14 cellular contexts compared by ENCODE assay signal in the genomic region with DNA sequence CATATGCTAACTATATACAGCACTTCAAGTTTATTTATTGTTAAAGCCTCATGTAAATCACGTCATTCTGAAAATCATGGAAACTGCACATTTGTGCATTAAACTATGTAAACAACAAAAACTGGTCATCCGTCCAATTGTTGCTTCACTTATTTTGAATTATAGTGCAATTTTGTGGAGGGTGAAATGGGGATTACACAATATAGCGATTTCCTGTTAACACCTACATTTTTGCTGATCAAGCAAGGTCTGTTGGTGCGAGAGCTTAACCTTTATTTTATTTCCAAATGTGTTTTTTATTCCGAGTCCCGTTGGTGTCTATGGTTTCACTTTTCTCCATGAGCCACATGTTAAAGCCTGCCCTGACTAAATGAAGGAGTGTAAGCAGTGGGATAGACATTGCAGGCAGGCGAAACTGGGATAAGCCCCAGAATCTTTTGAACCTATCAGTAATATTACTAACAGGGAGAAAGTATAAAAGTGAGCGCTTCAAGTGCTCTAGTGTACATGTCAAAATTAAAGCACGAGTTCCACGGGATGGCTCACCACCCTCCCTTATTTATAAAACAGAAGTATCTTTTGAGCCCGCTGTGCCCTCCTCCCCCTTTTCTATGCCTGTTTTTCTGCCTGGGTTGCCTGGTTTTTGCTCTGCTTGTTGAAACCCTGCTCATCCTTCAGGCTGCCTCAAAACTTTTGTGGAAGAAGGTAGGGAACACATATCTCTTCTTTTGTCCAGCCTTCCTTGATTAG.
DNase-seq lines count a peak whose midpoint lies in the region; ATAC-seq, FAIRE-seq and TF ChIP-seq lines count a peak whose summit lies in the region.
"Had no signal": no experiment of that assay in that cellular context is flagged by ENCODE, and none has a peak within 500 bp of the region (broad histone marks: within the 10 kb centered on the region; RNA-seq: fewer than 3 reads in every experiment).

No MANE protein-coding gene starts in this region.

- peak; percentile 53 for DNase-seq in GM23248
- peak; percentile 53 for DNase-seq in mammary epithelial cell
- no peak for DNase-seq in keratinocyte (ENCODE audit: low read depth, low spot score)
- DNase-seq in effector memory CD8-positive, alpha-beta T cell = no peak
- DNase-seq in progenitor cell of endocrine pancreas (ENCODE audit: low spot score, unreplicated experiment) = no peak
- no peak for DNase-seq in COR-L47 (lab: John Stamatoyannopoulos, UW)
- DNase-seq in activated T-helper 1 cell treated with anti-CD3 and anti-CD28 coated beads, Interleukin-12 subunit alpha, Interleukin-12 subunit beta, Interleukin-2, Interleukin-4 antibody, amounts not matched to agents 30 ng/mL and 10 ng/mL and 1 ng/mL, durations not matched to agents 14 hours and 24 hours and 36 hours (ENCODE audit: low spot score) = no peak
- DNase-seq: activated CD4-positive, alpha-beta T cell treated with anti-CD3 and anti-CD28 coated beads, Interleukin-2, amount 50 U/mL, for 4 hours; activated naive CD4-positive, alpha-beta T cell treated with anti-CD3 and anti-CD28 coated beads, Interleukin-2, amount 10 ng/mL, durations not matched to agents 7 days and 5 days; cortex of kidney; mucosa of descending colon; NCI-H2029; OCI-M1 had no signal

- in situ Hi-C loops in GM23248 (cut with MboI) = no loop called here
- in situ Hi-C loops in mammary epithelial cell (cut with MboI; ENCODE audit: low sequenced_read_pairs in 2 of 2) = no loop called here

- FAIRE-seq in keratinocyte (lab: Jason Lieb, UNC) = peak; percentile 64

- no TSS peak for BruUV-seq in mammary epithelial cell (replicated peaks; lab: Mats Ljungman, UMichigan)

- dilution Hi-C loops in mammary epithelial cell (cut with HindIII; ENCODE audit: low sequenced_read_pairs) = no loop called here
- dilution Hi-C loops in keratinocyte (cut with MboI; ENCODE audit: extremely low pct_ligation_motif_present, low sequenced_read_pairs) = no loop called here

- peaks cover 5% of the 10 kb centered on the region for H3K4me1 ChIP-seq in GM23248 (ENCODE audit: insufficient read depth)
- no peaks in the 10 kb centered on the region for H3K4me1 ChIP-seq in mammary epithelial cell (ENCODE audit: insufficient read depth, low read length)
- H3K4me1 ChIP-seq in keratinocyte (ENCODE audit: control insufficient read depth, extremely low read depth, insufficient read depth, low read length) = peaks cover 14% of the 10 kb centered on the region
- H3K4me1 ChIP-seq in skeletal muscle tissue (ENCODE audit: control insufficient read depth in 3 of 3, insufficient read depth in 3 of 3, low read length in 3 of 3) = peaks cover 8 to 13% (median 9%) of the 10 kb centered on the region in 3 donors

- no peaks in the 10 kb centered on the region for H3K79me2 ChIP-seq in GM23248 (ENCODE audit: insufficient read depth)
- H3K79me2 ChIP-seq in mammary epithelial cell (ENCODE audit: insufficient read depth, low read length) = no peaks in the 10 kb centered on the region
- peaks cover 5% of the 10 kb centered on the region for H3K79me2 ChIP-seq in keratinocyte (ENCODE audit: control insufficient read depth, insufficient read depth, low read length)

- H3K4me3 ChIP-seq in GM23248 (peak overlapping the region; percentile 76), mammary epithelial cell (replicated peaks in 1 of 3; ENCODE audit: insufficient read depth in 1 of 3, low read depth in 2 of 3, low read length in 3 of 3) (peak overlapping the region; percentile 30 to 37 (median 32)), keratinocyte (ENCODE audit: control insufficient read depth in 2 of 3, extremely low read depth in 1 of 3, insufficient read depth in 2 of 3, low read depth in 1 of 3, low read length in 3 of 3) (peak overlapping the region; percentile 13 to 79 (median 66)), skeletal muscle tissue (ENCODE audit: low read length in 3 of 3) (peak overlapping the region; percentile 32 to 66 (median 52))
- H3K4me3 ChIP-seq: mucosa of descending colon had no signal

- TF ChIP-seq CTCF in mammary epithelial cell (conservative IDR thresholded peaks at IDR 0.05 in 1 of 2, IDR thresholded peaks at IDR 0.05 in 1 of 2; ENCODE audit: extremely low read depth in 1 of 2, insufficient read depth in 1 of 2, low read depth in 1 of 2, low read length in 2 of 2) (no peak), keratinocyte (optimal IDR thresholded peaks at IDR 0.05 in 1 of 3, IDR thresholded peaks at IDR 0.05 in 1 of 3, conservative IDR thresholded peaks at IDR 0.05 in 1 of 3; ENCODE audit: extremely low read depth in 1 of 3, insufficient read depth in 2 of 3, low read length in 3 of 3) (no peak), progenitor cell of endocrine pancreas (IDR thresholded peaks at IDR 0.05; ENCODE audit: unreplicated experiment) (no peak)

- H3K4me1 Mint-ChIP-seq in effector memory CD8-positive, alpha-beta T cell (ENCODE audit: low read depth in 2 of 2) = no peaks in the 10 kb centered on the region
- peaks cover 4% of the 10 kb centered on the region for H3K4me1 Mint-ChIP-seq in progenitor cell of endocrine pancreas (ENCODE audit: low read depth)
- H3K4me1 Mint-ChIP-seq in activated T-helper 1 cell treated with anti-CD3 and anti-CD28 coated beads, Interleukin-12 subunit alpha, Interleukin-12 subunit beta, Interleukin-2, Interleukin-4 antibody, amounts not matched to agents 30 ng/mL and 10 ng/mL and 1 ng/mL, durations not matched to agents 14 hours and 24 hours and 36 hours (ENCODE audit: low read depth) = no peaks in the 10 kb centered on the region
- H3K4me1 Mint-ChIP-seq: activated naive CD4-positive, alpha-beta T cell treated with anti-CD3 and anti-CD28 coated beads, Interleukin-2, amount 10 ng/mL, durations not matched to agents 7 days and 5 days had no signal

- intact Hi-C loops in mammary epithelial cell (cut with micrococcal nuclease) = loop anchor here (5.0 to 10.0 kb wide), 2 partner anchors 134 to 252 kb away; no protein-coding TSS in a partner anchor
- intact Hi-C loops in activated T-helper 1 cell treated with anti-CD3 and anti-CD28 coated beads, Interleukin-12 subunit alpha, Interleukin-12 subunit beta, Interleukin-2, Interleukin-4 antibody, amounts not matched to agents 30 ng/mL and 10 ng/mL and 1 ng/mL, durations not matched to agents 14 hours and 24 hours and 36 hours (cut with micrococcal nuclease) = loop anchor here (5.0 kb wide), 1 partner anchor 249 kb away; no protein-coding TSS in a partner anchor

- no peaks in the 10 kb centered on the region for H4K20me1 ChIP-seq in GM23248 (ENCODE audit: insufficient read depth)
- H4K20me1 ChIP-seq in mammary epithelial cell (ENCODE audit: insufficient read depth, low read length) = no peaks in the 10 kb centered on the region
- no peaks in the 10 kb centered on the region for H4K20me1 ChIP-seq in keratinocyte (ENCODE audit: control insufficient read depth, extremely low read depth, insufficient read depth, low read length)

- H3K9me3 ChIP-seq in GM23248 (ENCODE audit: low read depth) (no peaks in the 10 kb centered on the region), mammary epithelial cell (replicated peaks; ENCODE audit: insufficient read depth, low read length) (no peaks in the 10 kb centered on the region), keratinocyte (ENCODE audit: control insufficient read depth, low read depth, low read length) (no peaks in the 10 kb centered on the region), skeletal muscle tissue (ENCODE audit: control insufficient read depth in 3 of 3, low read length in 3 of 3) (no peaks in the 10 kb centered on the region)
- H3K9me3 ChIP-seq: mucosa of descending colon had no signal

- H3K4me2 ChIP-seq in GM23248 (ENCODE audit: unreplicated experiment) = peak overlapping the region; percentile 98
- H3K4me2 ChIP-seq in mammary epithelial cell (ENCODE audit: insufficient read depth, low read depth, low read length) = peak overlapping the region; percentile 88
- H3K4me2 ChIP-seq in keratinocyte (ENCODE audit: control insufficient read depth, extremely low read depth, insufficient read depth, low read depth, low read length) = peak overlapping the region; percentile 99

- H3K27ac Mint-ChIP-seq in effector memory CD8-positive, alpha-beta T cell = no peak overlapping the region
- no peak overlapping the region for H3K27ac Mint-ChIP-seq in progenitor cell of endocrine pancreas
- no peak overlapping the region for H3K27ac Mint-ChIP-seq in activated T-helper 1 cell treated with anti-CD3 and anti-CD28 coated beads, Interleukin-12 subunit alpha, Interleukin-12 subunit beta, Interleukin-2, Interleukin-4 antibody, amounts not matched to agents 30 ng/mL and 10 ng/mL and 1 ng/mL, durations not matched to agents 14 hours and 24 hours and 36 hours
- H3K27ac Mint-ChIP-seq: activated naive CD4-positive, alpha-beta T cell treated with anti-CD3 and anti-CD28 coated beads, Interleukin-2, amount 10 ng/mL, durations not matched to agents 7 days and 5 days had no signal

- CTCF ChIA-PET in mammary epithelial cell (lab: Charles Lee; ENCODE audit: low non-redundant PET) = no interaction called here

- WGBS in GM23248 (ENCODE audit: low coverage in 1 of 2, low lambda C conversion rate in 2 of 2, missing lambda C conversion rate in 2 of 2), 2 experiments = 5 to 8% methylated on average over 11 of the region's 11 CpGs
- 7% methylated on average over 11 of the region's 11 CpGs for WGBS in mammary epithelial cell (ENCODE audit: low coverage, missing lambda C conversion rate)

- H3K9me3 Mint-ChIP-seq in effector memory CD8-positive, alpha-beta T cell = no peaks in the 10 kb centered on the region
- no peaks in the 10 kb centered on the region for H3K9me3 Mint-ChIP-seq in progenitor cell of endocrine pancreas (ENCODE audit: low read depth)
- no peaks in the 10 kb centered on the region for H3K9me3 Mint-ChIP-seq in activated T-helper 1 cell treated with anti-CD3 and anti-CD28 coated beads, Interleukin-12 subunit alpha, Interleukin-12 subunit beta, Interleukin-2, Interleukin-4 antibody, amounts not matched to agents 30 ng/mL and 10 ng/mL and 1 ng/mL, durations not matched to agents 14 hours and 24 hours and 36 hours
- H3K9me3 Mint-ChIP-seq: activated naive CD4-positive, alpha-beta T cell treated with anti-CD3 and anti-CD28 coated beads, Interleukin-2, amount 10 ng/mL, durations not matched to agents 7 days and 5 days had no signal

- H2AFZ ChIP-seq in GM23248 = peak overlapping the region; percentile 92
- H2AFZ ChIP-seq in mammary epithelial cell (ENCODE audit: low read depth, low read length) = peak overlapping the region; percentile 60
- peak overlapping the region; percentile 85 for H2AFZ ChIP-seq in keratinocyte (ENCODE audit: control insufficient read depth, low read length)

- no peaks in the 10 kb centered on the region for H3K9me2 ChIP-seq in GM23248 (ENCODE audit: insufficient read depth)

- no peak overlapping the region for H3K4me3 Mint-ChIP-seq in effector memory CD8-positive, alpha-beta T cell
- H3K4me3 Mint-ChIP-seq in progenitor cell of endocrine pancreas (ENCODE audit: low read depth) = no peak overlapping the region
- H3K4me3 Mint-ChIP-seq in activated T-helper 1 cell treated with anti-CD3 and anti-CD28 coated beads, Interleukin-12 subunit alpha, Interleukin-12 subunit beta, Interleukin-2, Interleukin-4 antibody, amounts not matched to agents 30 ng/mL and 10 ng/mL and 1 ng/mL, durations not matched to agents 14 hours and 24 hours and 36 hours = no peak overlapping the region
- H3K4me3 Mint-ChIP-seq: activated naive CD4-positive, alpha-beta T cell treated with anti-CD3 and anti-CD28 coated beads, Interleukin-2, amount 10 ng/mL, durations not matched to agents 7 days and 5 days had no signal

- H3K9ac ChIP-seq in GM23248 (peak overlapping the region; percentile 74), mammary epithelial cell (ENCODE audit: insufficient read depth, low read length) (peak overlapping the region; percentile 39), keratinocyte (ENCODE audit: control insufficient read depth, extremely low read depth, insufficient read depth, low read length) (peak overlapping the region; percentile 79), skeletal muscle tissue (ENCODE audit: low read depth in 1 of 3, low read length in 3 of 3) (peak overlapping the region; percentile 55 to 71 (median 63))

- no peaks in the 10 kb centered on the region for H3K27me3 Mint-ChIP-seq in effector memory CD8-positive, alpha-beta T cell
- H3K27me3 Mint-ChIP-seq in progenitor cell of endocrine pancreas = peaks cover 44% of the 10 kb centered on the region
- H3K27me3 Mint-ChIP-seq in activated T-helper 1 cell treated with anti-CD3 and anti-CD28 coated beads, Interleukin-12 subunit alpha, Interleukin-12 subunit beta, Interleukin-2, Interleukin-4 antibody, amounts not matched to agents 30 ng/mL and 10 ng/mL and 1 ng/mL, durations not matched to agents 14 hours and 24 hours and 36 hours (ENCODE audit: insufficient read depth) = peaks cover 17% of the 10 kb centered on the region

- H3F3A ChIP-seq in GM23248 (ENCODE audit: insufficient read depth) = no peaks in the 10 kb centered on the region

- H3K27ac ChIP-seq in GM23248 (peak overlapping the region; percentile 16), mammary epithelial cell (ENCODE audit: insufficient read depth, low read depth, low read length) (peak overlapping the region; percentile 26), keratinocyte (ENCODE audit: control insufficient read depth, insufficient read depth, low read length) (peak overlapping the region; percentile 82), skeletal muscle tissue (ENCODE audit: low read depth, low read length) (peak overlapping the region; percentile 63)

- no peaks in the 10 kb centered on the region for H3K9me1 ChIP-seq in keratinocyte (ENCODE audit: control insufficient read depth, extremely low read depth, insufficient read depth, low read length)

- H3K36me3 Mint-ChIP-seq in effector memory CD8-positive, alpha-beta T cell (ENCODE audit: insufficient read depth) = no peaks in the 10 kb centered on the region
- no peaks in the 10 kb centered on the region for H3K36me3 Mint-ChIP-seq in progenitor cell of endocrine pancreas (ENCODE audit: insufficient read depth)
- no peaks in the 10 kb centered on the region for H3K36me3 Mint-ChIP-seq in activated T-helper 1 cell treated with anti-CD3 and anti-CD28 coated beads, Interleukin-12 subunit alpha, Interleukin-12 subunit beta, Interleukin-2, Interleukin-4 antibody, amounts not matched to agents 30 ng/mL and 10 ng/mL and 1 ng/mL, durations not matched to agents 14 hours and 24 hours and 36 hours (ENCODE audit: low read depth)
- H3K36me3 Mint-ChIP-seq: activated naive CD4-positive, alpha-beta T cell treated with anti-CD3 and anti-CD28 coated beads, Interleukin-2, amount 10 ng/mL, durations not matched to agents 7 days and 5 days had no signal

- no peak for ATAC-seq in effector memory CD8-positive, alpha-beta T cell (replicated peaks)
- ATAC-seq: mucosa of descending colon had no signal

- H3K27me3 ChIP-seq in GM23248 (replicated peaks; ENCODE audit: insufficient read depth) = no peaks in the 10 kb centered on the region
- no peaks in the 10 kb centered on the region for H3K27me3 ChIP-seq in mammary epithelial cell (ENCODE audit: insufficient read depth, low read length)
- no peaks in the 10 kb centered on the region for H3K27me3 ChIP-seq in keratinocyte (ENCODE audit: control insufficient read depth, extremely low read depth, insufficient read depth, low read length)
- H3K27me3 ChIP-seq in skeletal muscle tissue (ENCODE audit: control insufficient read depth in 3 of 3, insufficient read depth in 3 of 3, low read length in 3 of 3) = no peaks in the 10 kb centered on the region

- H3K36me3 ChIP-seq in GM23248 (ENCODE audit: low read depth) = no peaks in the 10 kb centered on the region
- no peaks in the 10 kb centered on the region for H3K36me3 ChIP-seq in mammary epithelial cell (ENCODE audit: insufficient read depth, low read length)
- H3K36me3 ChIP-seq in keratinocyte (ENCODE audit: control insufficient read depth in 2 of 2, extremely low read depth in 1 of 2, insufficient read depth in 2 of 2, low read length in 2 of 2) = no peaks in the 10 kb centered on the region
- H3K36me3 ChIP-seq in skeletal muscle tissue (ENCODE audit: control insufficient read depth in 3 of 3, insufficient read depth in 3 of 3, low read length in 3 of 3) = no peaks in the 10 kb centered on the region

Comparison
In these comparisons a context has a peak if more than half of its experiments do, and no peak if none do; other contexts are left out.
1. DNase-seq: peak in GM23248 (single experiment) and mammary epithelial cell (single experiment); none in keratinocyte (single experiment), effector memory CD8-positive, alpha-beta T cell (0 of 3), progenitor cell of endocrine pancreas (single experiment), COR-L47 (single experiment) and activated T-helper 1 cell treated with anti-CD3 and anti-CD28 coated beads, Interleukin-12 subunit alpha, Interleukin-12 subunit beta, Interleukin-2, Interleukin-4 antibody, amounts not matched to agents 30 ng/mL and 10 ng/mL and 1 ng/mL, durations not matched to agents 14 hours and 24 hours and 36 hours (single experiment).
2. H3K27ac ChIP-seq: peak in every context shown above with its lines; median percentile 82 in keratinocyte; 63 in skeletal muscle tissue; 26 in mammary epithelial cell; 16 in GM23248.
3. Peak in every context shown above with its lines, with median percentiles within 50 percentile points of each other: H2AFZ ChIP-seq, H3K4me2 ChIP-seq, H3K4me3 ChIP-seq and H3K9ac ChIP-seq.